1 cellular context compared by ENCODE assay signal in the genomic region with DNA sequence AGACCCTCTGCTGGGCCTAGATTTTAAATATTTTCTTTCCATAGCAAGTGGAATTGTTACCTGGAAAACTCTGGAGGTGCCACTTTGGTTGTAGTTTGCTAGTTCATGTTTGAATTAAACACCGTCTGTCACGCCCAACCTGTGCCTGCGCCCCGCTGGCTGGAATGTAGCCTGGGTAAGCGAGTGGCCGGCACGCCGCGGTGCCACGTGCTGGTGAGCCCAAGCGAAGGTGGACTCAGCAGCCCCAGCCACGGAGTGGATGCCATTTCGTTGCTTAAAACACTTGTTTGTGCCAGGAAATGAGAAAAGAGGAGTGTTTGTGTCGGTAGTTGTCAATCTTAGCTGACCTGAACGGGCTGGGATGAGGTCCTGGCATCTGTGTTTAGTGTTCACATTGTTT.
TF ChIP-seq lines count a peak whose summit lies in the region.

No MANE protein-coding gene starts in this region.

TF ChIP-seq in GM23338, 12 proteins besides CTCF, POLR2A, EP300 and RAD21:
- no peak for TF ChIP-seq ZNF462 (CRISPR knock-in tag; IDR thresholded peaks at IDR 0.05)
